ENCODE assay signal across 3 cellular contexts in genomic region chr6:117317261-117317660, GRCh38.
TF ChIP-seq lines count a peak whose summit lies in the region.

No MANE protein-coding gene starts in this region.

TF ChIP-seq in Ishikawa, 13 proteins besides CTCF, POLR2A, EP300 and RAD21 (continued from another document):
- TF ChIP-seq MAX (IDR thresholded peaks at IDR 0.05), result no peak
- no peak for TF ChIP-seq FOXM1 (IDR thresholded peaks at IDR 0.05; ENCODE audit: borderline replicate concordance, low read depth)
- no peak for TF ChIP-seq REST (IDR thresholded peaks at IDR 0.05; ENCODE audit: low read depth)
- no peak for TF ChIP-seq ZBTB7A (IDR thresholded peaks at IDR 0.05; ENCODE audit: low read depth)
- TF ChIP-seq TAF1 (IDR thresholded peaks at IDR 0.05; ENCODE audit: low read depth), result no peak
- no peak for TF ChIP-seq EGR1 (IDR thresholded peaks at IDR 0.05)
- TF ChIP-seq YY1 (IDR thresholded peaks at IDR 0.05; ENCODE audit: low read depth), result no peak
- TF ChIP-seq TEAD4 (IDR thresholded peaks at IDR 0.05), result no peak
- no peak for TF ChIP-seq CEBPB (IDR thresholded peaks at IDR 0.05)

TF ChIP-seq in GM12878, 131 proteins besides CTCF, POLR2A, EP300 and RAD21 (continued from another document and continues in another):
- TF ChIP-seq GATAD2B (conservative IDR thresholded peaks at IDR 0.05; ENCODE audit: low read depth) (no peak), DPF2 (IDR thresholded peaks at IDR 0.05) (no peak), PBX3 (IDR thresholded peaks at IDR 0.05; ENCODE audit: insufficient replicate concordance, low read depth, low read length) (no peak), NFYA (IDR thresholded peaks at IDR 0.05; ENCODE audit: borderline replicate concordance, low read depth, low read length) (no peak), RAD51 (IDR thresholded peaks at IDR 0.05) (no peak), NR2F1 (conservative IDR thresholded peaks at IDR 0.05) (no peak), CUX1 (IDR thresholded peaks at IDR 0.05; ENCODE audit: insufficient replicate concordance, low read depth, low read length) (no peak), POU2F2 (IDR thresholded peaks at IDR 0.05; ENCODE audit: borderline replicate concordance, low read depth, low read length) (no peak), RELB (IDR thresholded peaks at IDR 0.05; ENCODE audit: low read depth) (no peak), ETV6 (conservative IDR thresholded peaks at IDR 0.05 in 1 of 2, IDR thresholded peaks at IDR 0.05 in 1 of 2; ENCODE audit: borderline replicate concordance in 1 of 2, low read depth in 1 of 2) (no peak)
- TF ChIP-seq, protein P1, sequence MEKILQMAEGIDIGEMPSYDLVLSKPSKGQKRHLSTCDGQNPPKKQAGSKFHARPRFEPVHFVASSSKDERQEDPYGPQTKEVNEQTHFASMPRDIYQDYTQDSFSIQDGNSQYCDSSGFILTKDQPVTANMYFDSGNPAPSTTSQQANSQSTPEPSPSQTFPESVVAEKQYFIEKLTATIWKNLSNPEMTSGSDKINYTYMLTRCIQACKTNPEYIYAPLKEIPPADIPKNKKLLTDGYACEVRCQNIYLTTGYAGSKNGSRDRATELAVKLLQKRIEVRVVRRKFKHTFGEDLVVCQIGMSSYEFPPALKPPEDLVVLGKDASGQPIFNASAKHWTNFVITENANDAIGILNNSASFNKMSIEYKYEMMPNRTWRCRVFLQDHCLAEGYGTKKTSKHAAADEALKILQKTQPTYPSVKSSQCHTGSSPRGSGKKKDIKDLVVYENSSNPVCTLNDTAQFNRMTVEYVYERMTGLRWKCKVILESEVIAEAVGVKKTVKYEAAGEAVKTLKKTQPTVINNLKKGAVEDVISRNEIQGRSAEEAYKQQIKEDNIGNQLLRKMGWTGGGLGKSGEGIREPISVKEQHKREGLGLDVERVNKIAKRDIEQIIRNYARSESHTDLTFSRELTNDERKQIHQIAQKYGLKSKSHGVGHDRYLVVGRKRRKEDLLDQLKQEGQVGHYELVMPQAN (conservative IDR thresholded peaks at IDR 0.05), result no peak

TF ChIP-seq in neural cell, 6 proteins besides CTCF, POLR2A, EP300 and RAD21 (continued from another document):
- TF ChIP-seq REST (IDR thresholded peaks at IDR 0.05; ENCODE audit: borderline replicate concordance), result no peak
